ENCODE assay signal across 7 cellular contexts in the genomic region with DNA sequence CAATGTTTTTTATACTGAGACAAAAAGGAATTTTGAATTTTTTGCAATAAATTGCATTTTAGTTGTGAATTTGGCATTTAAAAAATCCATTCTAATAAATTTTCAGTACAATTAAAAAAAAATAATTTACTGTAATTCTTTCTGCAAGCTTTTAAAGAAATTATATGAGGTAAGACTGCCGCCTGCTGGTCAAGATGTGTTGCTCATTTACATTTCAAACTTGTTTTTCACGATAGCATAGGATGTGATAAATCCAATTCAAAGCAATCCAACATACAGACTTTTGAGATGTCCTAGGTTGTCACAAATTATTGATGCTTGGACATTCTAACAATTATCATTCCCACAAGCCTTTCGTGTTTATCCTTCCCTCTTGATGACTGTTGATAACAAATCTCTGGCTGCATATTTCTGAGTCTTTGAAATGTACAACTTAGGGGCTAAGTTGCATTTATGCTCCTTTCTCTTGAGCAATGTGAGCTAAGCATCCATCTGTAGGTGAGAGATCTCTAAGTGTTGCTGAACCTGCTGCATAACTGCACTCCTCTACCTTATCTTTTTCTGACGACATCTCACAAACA. TPM values are rescaled to one million over a fixed set of nuclear protein-coding genes. Genes with fewer than 3 reads are reported as not detected.
DNase-seq lines count a peak whose midpoint lies in the region; ATAC-seq and TF ChIP-seq lines count a peak whose summit lies in the region.

No MANE protein-coding gene starts in this region.

- no peaks in the 10 kb centered on the region for H4K20me1 ChIP-seq in SK-N-SH (ENCODE audit: insufficient read depth)

- DNase-seq in GM04504 (ENCODE audit: low read depth) (peak; percentile 19), LHCN-M2 (ENCODE audit: low read depth) (peak; percentile 63), SK-N-SH (peak; percentile 51), astrocyte of the cerebellum (ENCODE audit: low read depth) (peak; percentile 65), immature natural killer cell (peak; percentile 38 to 53 (median 51))
- peak; percentile 28 for DNase-seq in stimulated activated CD4-positive, alpha-beta T cell treated with anti-CD3 and anti-CD28 coated beads, Interleukin-2, amount 100 ng/mL, for 4 hours (ENCODE audit: low read depth)

- CTCF ChIA-PET in SK-N-SH (lab: Yijun Ruan, JAX) = interaction anchor here (0.6 to 2.3 kb wide), 33 partner anchors 9 to 482 kb away, joined by 3 to 33 read pairs (median 4); partner anchors contain the start of gene NEK1

- H3K27me3 ChIP-seq in SK-N-SH (ENCODE audit: insufficient read depth) = no peaks in the 10 kb centered on the region

- no peak overlapping the region for H3K4me3 ChIP-seq in SK-N-SH (ENCODE audit: low read depth in 2 of 2, low read length in 1 of 2)
- H3K4me3 ChIP-seq in astrocyte of the cerebellum (ENCODE audit: low read depth, low read length) = no peak overlapping the region

- in situ Hi-C loops in astrocyte of the cerebellum (cut with HindIII; ENCODE audit: low sequenced_read_pairs) = loop anchor here (25.0 kb wide), 1 partner anchor 236 kb away; no protein-coding TSS in a partner anchor

- no peak overlapping the region for H3K4me3 Mint-ChIP-seq in immature natural killer cell

- no peaks in the 10 kb centered on the region for H3K4me1 ChIP-seq in SK-N-SH (ENCODE audit: control insufficient read depth in 1 of 2, insufficient read depth in 2 of 2, low read depth in 1 of 2, low read length in 1 of 2)

- no peaks in the 10 kb centered on the region for H3K9me3 Mint-ChIP-seq in immature natural killer cell

- H3K9me3 ChIP-seq in SK-N-SH = no peaks in the 10 kb centered on the region

- H3F3A ChIP-seq in SK-N-SH (replicated peaks; ENCODE audit: insufficient read depth) = no peaks in the 10 kb centered on the region

- H3K79me2 ChIP-seq in SK-N-SH (ENCODE audit: insufficient read depth) = no peaks in the 10 kb centered on the region

- no peak for TF ChIP-seq EP300 in SK-N-SH (IDR thresholded peaks at IDR 0.05; ENCODE audit: borderline replicate concordance in 1 of 2, low read depth in 1 of 2, low read length in 1 of 2)

- no peak overlapping the region; the same call in 1 of the 2 replicates for H2AFZ ChIP-seq in SK-N-SH (ENCODE audit: low read depth)

- no peak for ATAC-seq in HG02970 (IDR thresholded peaks at IDR 0.05; ENCODE audit: low FRiP score, unreplicated experiment)

- H3K36me3 Mint-ChIP-seq in immature natural killer cell = no peaks in the 10 kb centered on the region

- WGBS in SK-N-SH (ENCODE audit: low lambda C conversion rate) = 23% methylated on average over 4 of the region's 4 CpGs

- H3K4me2 ChIP-seq in SK-N-SH = no peak overlapping the region

- H3K27ac Mint-ChIP-seq in immature natural killer cell = no peak overlapping the region

- POLR2A ChIA-PET in SK-N-SH (lab: Yijun Ruan, JAX) = no interaction called here

- H3K9me2 ChIP-seq in SK-N-SH = no peaks in the 10 kb centered on the region

- TF ChIP-seq CTCF in SK-N-SH (IDR thresholded peaks at IDR 0.05) (peak; percentile 89), astrocyte of the cerebellum (IDR thresholded peaks at IDR 0.05; ENCODE audit: low read depth, low read length, missing control alignments) (peak; percentile 69)

- no peak overlapping the region for H3K9ac ChIP-seq in SK-N-SH

- no peaks in the 10 kb centered on the region for H3K4me1 Mint-ChIP-seq in immature natural killer cell

- no peak overlapping the region for H3K27ac ChIP-seq in SK-N-SH (ENCODE audit: low read depth in 2 of 2, low read length in 1 of 2)

- H3K36me3 ChIP-seq in SK-N-SH (replicated peaks in 1 of 2; ENCODE audit: control insufficient read depth in 1 of 2, insufficient read depth in 2 of 2, low read length in 1 of 2) = no peaks in the 10 kb centered on the region

- peaks cover 3 to 7% (median 4%) of the 10 kb centered on the region in 3 donors for H3K27me3 Mint-ChIP-seq in immature natural killer cell (ENCODE audit: low read depth in 3 of 3)

- TF ChIP-seq RAD21 in SK-N-SH (IDR thresholded peaks at IDR 0.05; ENCODE audit: low read length) = peak; percentile 86

TF ChIP-seq in SK-N-SH, 30 proteins besides CTCF, POLR2A, EP300 and RAD21:
- TF ChIP-seq NRF1 (IDR thresholded peaks at IDR 0.05; ENCODE audit: low read depth, low read length) (no peak), POLR2AphosphoS5 (IDR thresholded peaks at IDR 0.05; ENCODE audit: low read depth, low read length) (no peak), YY1 (IDR thresholded peaks at IDR 0.05; ENCODE audit: low read depth) (no peak), SMC3 (IDR thresholded peaks at IDR 0.05; ENCODE audit: low read depth, low read length) (peak; percentile 54), FOXJ3 (CRISPR knock-in tag; IDR thresholded peaks at IDR 0.05) (no peak)

RNA-seq across cellular contexts. Expression of gene MFAP3L, which starts 21.7 kb away (rescaled TPM):
- 9.1 and 10.2 TPM in 2 replicates for total RNA-seq in LHCN-M2 (2014; rRNA removed)
- polyA plus RNA-seq in LHCN-M2 (2012) = 2.9 TPM
- polyA plus RNA-seq in SK-N-SH (2012; rRNA removed) (5.4 and 8.5 TPM in 2 replicates), immature natural killer cell (1 to 10 TPM in 2 of 3 donors, under 1 TPM in 1; 0.63 to 3.4 (median 2.9) TPM)
- 4.8 and 5.7 TPM in 2 replicates for polyA plus RNA-seq in SK-N-SH (2012; cell fraction: cytosol; rRNA removed)
- polyA plus RNA-seq in SK-N-SH (2012; cell fraction: nucleus; rRNA removed) = 8.9 and 9.4 TPM in 2 replicates

RNA-seq across cellular contexts. Expression of gene AADAT, which starts 41.9 kb away (rescaled TPM):
- 9.0 and 9.3 TPM in 2 replicates for total RNA-seq in LHCN-M2 (2014; rRNA removed)
- 5.2 TPM for polyA plus RNA-seq in LHCN-M2 (2012)
- polyA plus RNA-seq in SK-N-SH (2012; rRNA removed) = 12.5 and 17.5 TPM in 2 replicates
- 12.7 and 14.7 TPM in 2 replicates for polyA plus RNA-seq in SK-N-SH (2012; cell fraction: cytosol; rRNA removed)
- polyA plus RNA-seq in SK-N-SH (2012; cell fraction: nucleus; rRNA removed) = 39.6 and 53.0 TPM in 2 replicates
- not detected for polyA plus RNA-seq in immature natural killer cell

Comparison
In these comparisons a context has a peak if more than half of its experiments do, and no peak if none do; other contexts are left out.
1. RNA of gene AADAT, which starts 41.9 kb away (polyA plus RNA-seq): 12.5 to 53.0 TPM in SK-N-SH; not detected in immature natural killer cell; every median in the first group is over 10 times any median in the second.
2. Peak in every context shown above with its lines, with median percentiles within 50 percentile points of each other: DNase-seq.